In genomic region chr3:140143670-140144069, GRCh38 we compare ENCODE assay signal across 23 cellular contexts.
"Had no signal": no experiment of that assay in that cellular context is flagged by ENCODE, and none has a peak within 500 bp of the region (broad histone marks: within the 10 kb centered on the region; RNA-seq: fewer than 3 reads in every experiment).

No MANE protein-coding gene starts in this region.

- H3K27me3 ChIP-seq: hepatocyte, left lung, sigmoid colon, testis had no signal

- H3K9me3 Mint-ChIP-seq: activated CD4-positive, alpha-beta memory T cell treated with anti-CD3 and anti-CD28 coated beads, Interleukin-2, amount 10 ng/mL, durations not matched to agents 7 days and 5 days; activated naive CD4-positive, alpha-beta T cell treated with anti-CD3 and anti-CD28 coated beads, Interleukin-2, amount 10 ng/mL, durations not matched to agents 7 days and 5 days; immature natural killer cell; mesothelial cell of epicardium; natural killer cell; stimulated activated naive B cell treated with anti-CD40 and anti-IgM and Interleukin-4, amounts not matched to agents 10 μg/mL and 1 μg/mL and 100 μg/mL, for 72 hours had no signal

- H3K36me3 Mint-ChIP-seq: activated CD8-positive, alpha-beta memory T cell treated with anti-CD3 and anti-CD28 coated beads, Interleukin-2, amount 10 ng/mL, durations not matched to agents 7 days and 5 days; activated naive CD4-positive, alpha-beta T cell treated with anti-CD3 and anti-CD28 coated beads, Interleukin-2, amount 10 ng/mL, durations not matched to agents 7 days and 5 days; immature natural killer cell; mesothelial cell of epicardium; natural killer cell; stimulated activated naive B cell treated with anti-CD40 and anti-IgM and Interleukin-4, amounts not matched to agents 10 μg/mL and 1 μg/mL and 100 μg/mL, for 72 hours had no signal

- H3K4me1 ChIP-seq: left lung, sigmoid colon, testis had no signal

- H3K4me3 Mint-ChIP-seq: activated CD4-positive, alpha-beta memory T cell treated with anti-CD3 and anti-CD28 coated beads, Interleukin-2, amount 10 ng/mL, durations not matched to agents 7 days and 5 days; activated CD8-positive, alpha-beta memory T cell treated with anti-CD3 and anti-CD28 coated beads, Interleukin-2, amount 10 ng/mL, durations not matched to agents 7 days and 5 days; activated naive CD4-positive, alpha-beta T cell treated with anti-CD3 and anti-CD28 coated beads, Interleukin-2, amount 10 ng/mL, durations not matched to agents 7 days and 5 days; immature natural killer cell; mesothelial cell of epicardium; natural killer cell; stimulated activated naive B cell treated with anti-CD40 and anti-IgM and Interleukin-4, amounts not matched to agents 10 μg/mL and 1 μg/mL and 100 μg/mL, for 72 hours had no signal

- DNase-seq: activated CD4-positive, alpha-beta memory T cell treated with anti-CD3 and anti-CD28 coated beads, Interleukin-2, amount 10 ng/mL, durations not matched to agents 7 days and 5 days; activated CD4-positive, alpha-beta T cell treated with anti-CD3 and anti-CD28 coated beads for 48 hours; activated CD8-positive, alpha-beta memory T cell treated with anti-CD3 and anti-CD28 coated beads, Interleukin-2, amount 10 ng/mL, durations not matched to agents 7 days and 5 days; activated effector memory CD4-positive, alpha-beta T cell treated with anti-CD3 and anti-CD28 coated beads, Interleukin-2, amount 50 U/mL, for 16 hours; activated naive CD4-positive, alpha-beta T cell treated with anti-CD3 and anti-CD28 coated beads, Interleukin-2, amount 10 ng/mL, durations not matched to agents 7 days and 5 days; activated T-cell treated with anti-CD3 and anti-CD28 coated beads for 4 hours; effector CD8-positive, alpha-beta T cell; erythroblast; foreskin fibroblast; immature natural killer cell; kidney glomerular epithelial cell; left lung; natural killer cell; sigmoid colon; stimulated activated CD4-positive, alpha-beta T cell treated with anti-CD3 and anti-CD28 coated beads, Interleukin-2, amount 100 ng/mL, for 48 hours; stimulated activated CD8-positive, alpha-beta memory T cell treated with anti-CD3 and anti-CD28 coated beads, Interleukin-4, amount 100 ng/mL, for 48 hours; stimulated activated naive B cell treated with anti-CD40 and anti-IgM and Interleukin-4, amounts not matched to agents 10 μg/mL and 1 μg/mL and 100 μg/mL, for 72 hours; testis; trophoblast cell had no signal

- H3K27ac ChIP-seq: hepatocyte, left lung, sigmoid colon, testis had no signal

- H3K4me1 Mint-ChIP-seq: activated CD4-positive, alpha-beta memory T cell treated with anti-CD3 and anti-CD28 coated beads, Interleukin-2, amount 10 ng/mL, durations not matched to agents 7 days and 5 days; activated CD8-positive, alpha-beta memory T cell treated with anti-CD3 and anti-CD28 coated beads, Interleukin-2, amount 10 ng/mL, durations not matched to agents 7 days and 5 days; activated naive CD4-positive, alpha-beta T cell treated with anti-CD3 and anti-CD28 coated beads, Interleukin-2, amount 10 ng/mL, durations not matched to agents 7 days and 5 days; immature natural killer cell; mesothelial cell of epicardium; natural killer cell; stimulated activated naive B cell treated with anti-CD40 and anti-IgM and Interleukin-4, amounts not matched to agents 10 μg/mL and 1 μg/mL and 100 μg/mL, for 72 hours had no signal

- H3K4me3 ChIP-seq: hepatocyte, left lung, lung, sigmoid colon, smooth muscle cell, testis had no signal

- H3K27me3 Mint-ChIP-seq: activated CD4-positive, alpha-beta memory T cell treated with anti-CD3 and anti-CD28 coated beads, Interleukin-2, amount 10 ng/mL, durations not matched to agents 7 days and 5 days; activated CD8-positive, alpha-beta memory T cell treated with anti-CD3 and anti-CD28 coated beads, Interleukin-2, amount 10 ng/mL, durations not matched to agents 7 days and 5 days; activated naive CD4-positive, alpha-beta T cell treated with anti-CD3 and anti-CD28 coated beads, Interleukin-2, amount 10 ng/mL, durations not matched to agents 7 days and 5 days; stimulated activated naive B cell treated with anti-CD40 and anti-IgM and Interleukin-4, amounts not matched to agents 10 μg/mL and 1 μg/mL and 100 μg/mL, for 72 hours had no signal

- H3K9me3 ChIP-seq: left lung, sigmoid colon, testis had no signal

- H3K36me3 ChIP-seq: left lung, sigmoid colon had no signal

- H3K27ac Mint-ChIP-seq: activated CD4-positive, alpha-beta memory T cell treated with anti-CD3 and anti-CD28 coated beads, Interleukin-2, amount 10 ng/mL, durations not matched to agents 7 days and 5 days; activated CD8-positive, alpha-beta memory T cell treated with anti-CD3 and anti-CD28 coated beads, Interleukin-2, amount 10 ng/mL, durations not matched to agents 7 days and 5 days; activated naive CD4-positive, alpha-beta T cell treated with anti-CD3 and anti-CD28 coated beads, Interleukin-2, amount 10 ng/mL, durations not matched to agents 7 days and 5 days; immature natural killer cell; mesothelial cell of epicardium; natural killer cell; stimulated activated naive B cell treated with anti-CD40 and anti-IgM and Interleukin-4, amounts not matched to agents 10 μg/mL and 1 μg/mL and 100 μg/mL, for 72 hours had no signal

- H3K4me2 ChIP-seq: hepatocyte, smooth muscle cell had no signal

- H3K79me2 ChIP-seq: hepatocyte had no signal
